In the genomic region with DNA sequence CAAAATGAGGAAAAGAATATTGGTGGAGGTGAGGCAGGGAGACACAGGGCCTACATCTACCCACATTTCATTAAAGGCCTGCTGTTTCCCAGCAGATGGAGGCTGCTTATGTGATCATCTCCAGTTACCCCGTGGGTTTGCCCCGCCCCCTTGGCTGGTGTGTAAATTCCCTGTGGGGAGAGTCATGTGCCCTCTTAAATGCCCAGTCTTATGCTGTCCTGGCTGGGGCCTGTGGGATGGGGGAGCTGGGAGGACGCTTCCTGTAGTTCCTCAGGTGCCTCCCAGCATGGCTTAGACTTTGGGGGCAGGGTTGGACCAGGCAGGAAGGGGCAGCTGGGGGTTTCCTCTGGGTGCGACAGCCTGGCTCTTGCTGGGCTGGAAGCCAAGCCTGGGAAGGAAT, we compare ENCODE assay signal across 9 cellular contexts. TPM values are rescaled to one million over a fixed set of nuclear protein-coding genes. Genes with fewer than 3 reads are reported as not detected.
DNase-seq lines count a peak whose midpoint lies in the region; FAIRE-seq and TF ChIP-seq lines count a peak whose summit lies in the region.
"Had no signal": no experiment of that assay in that cellular context is flagged by ENCODE, and none has a peak within 500 bp of the region (broad histone marks: within the 10 kb centered on the region; RNA-seq: fewer than 3 reads in every experiment).

No MANE protein-coding gene starts in this region.

- H2AFZ ChIP-seq in astrocyte (ENCODE audit: low read depth, low read length), result peak overlapping the region; percentile 69

- TF ChIP-seq EP300 in tibial nerve (IDR thresholded peaks at IDR 0.05), result peak in 1 of 2 donors; percentile 54

- H3K9me3 ChIP-seq in astrocyte (ENCODE audit: insufficient read depth, low read depth, low read length) (peaks cover 3% of the 10 kb centered on the region), tibial nerve (peaks cover 0 to 11% (median 0%) of the 10 kb centered on the region in 4 donors), testis (no peaks in the 10 kb centered on the region)

- peak; percentile 92 for DNase-seq in EH (ENCODE audit: low read depth)
- DNase-seq in NB4 (ENCODE audit: low read depth), result peak; percentile 79
- DNase-seq in astrocyte (ENCODE audit: low read depth), result peak; percentile 91
- peak; percentile 92 for DNase-seq in kidney glomerular epithelial cell (lab: John Stamatoyannopoulos, UW)
- DNase-seq in tibial nerve (ENCODE audit: low spot score in 2 of 2), result peak; percentile 24 to 44
- DNase-seq in midbrain (lab: John Stamatoyannopoulos, UW), result no peak
- DNase-seq in SHP77 treated with DMSO at 0.1 percent for 48 hours (lab: John Stamatoyannopoulos, UW), result no peak
- no peak for DNase-seq in testis

- H3K27ac ChIP-seq in astrocyte (ENCODE audit: low read depth, low read length), result peak overlapping the region; percentile 58
- H3K27ac ChIP-seq in tibial nerve, result peak overlapping the region in 3 of 4 donors; percentile 12 to 74 (median 70)
- H3K27ac ChIP-seq in testis, result no peak overlapping the region

- FAIRE-seq in astrocyte (lab: Jason Lieb, UNC), result no peak

- H3K27ac Mint-ChIP-seq in astrocyte (ENCODE audit: unreplicated experiment), result peak overlapping the region; percentile 91
- H3K27ac Mint-ChIP-seq: IgD-negative memory B cell had no signal

- TF ChIP-seq POLR2A in NB4 (IDR thresholded peaks at IDR 0.05; ENCODE audit: extremely low read depth, insufficient read length), result no peak
- TF ChIP-seq POLR2A in tibial nerve (IDR thresholded peaks at IDR 0.05), result no peak
- no peak for TF ChIP-seq POLR2A in testis (IDR thresholded peaks at IDR 0.05)

- H3K4me1 ChIP-seq in astrocyte (ENCODE audit: insufficient read depth, low read length) (peaks cover 42% of the 10 kb centered on the region), tibial nerve (peaks cover 0 to 10% (median 4%) of the 10 kb centered on the region in 4 donors), testis (no peaks in the 10 kb centered on the region)

- H3K9me3 Mint-ChIP-seq in astrocyte (ENCODE audit: unreplicated experiment), result peaks cover 4% of the 10 kb centered on the region

- H3K27me3 ChIP-seq in astrocyte (ENCODE audit: insufficient read depth, low read length), result no peaks in the 10 kb centered on the region
- H3K27me3 ChIP-seq in tibial nerve, result peaks cover 0 to 2% of the 10 kb centered on the region in 2 donors
- no peaks in the 10 kb centered on the region for H3K27me3 ChIP-seq in testis

- H3K4me3 ChIP-seq in NB4 (ENCODE audit: low read depth, low read length) (no peak overlapping the region), astrocyte (ENCODE audit: insufficient read depth, low read depth, low read length) (no peak overlapping the region), tibial nerve (no peak overlapping the region), testis (no peak overlapping the region)

- H3K36me3 Mint-ChIP-seq in astrocyte (ENCODE audit: low read depth, unreplicated experiment), result no peaks in the 10 kb centered on the region

- peaks cover 2% of the 10 kb centered on the region for H3K27me3 Mint-ChIP-seq in astrocyte (ENCODE audit: low read depth, unreplicated experiment)

- no peaks in the 10 kb centered on the region for H3K79me2 ChIP-seq in astrocyte (ENCODE audit: insufficient read depth, low read length)

- no peak overlapping the region for H3K4me3 Mint-ChIP-seq in astrocyte (ENCODE audit: unreplicated experiment)

- peak overlapping the region; percentile 37 for H3K9ac ChIP-seq in astrocyte (ENCODE audit: low read length)

- peaks cover 34% of the 10 kb centered on the region for H3K4me1 Mint-ChIP-seq in astrocyte (ENCODE audit: low read depth, unreplicated experiment)

- no peaks in the 10 kb centered on the region for H4K20me1 ChIP-seq in astrocyte (ENCODE audit: insufficient read depth, low read length)

- H3K36me3 ChIP-seq in astrocyte (ENCODE audit: insufficient read depth, low read length) (no peaks in the 10 kb centered on the region), tibial nerve (no peaks in the 10 kb centered on the region), testis (ENCODE audit: low read depth, missing control alignments) (no peaks in the 10 kb centered on the region)

- intact Hi-C loops in testis (cut with DNase I; ENCODE audit: low total_unique reads), result no loop called here

- TF ChIP-seq CTCF in NB4 (IDR thresholded peaks at IDR 0.05; ENCODE audit: low read depth, low read length) (no peak), astrocyte (IDR thresholded peaks at IDR 0.05; ENCODE audit: insufficient read depth, low read depth, low read length) (no peak), tibial nerve (IDR thresholded peaks at IDR 0.05) (no peak), testis (IDR thresholded peaks at IDR 0.05) (no peak)

- peak overlapping the region; percentile 31 for H3K4me2 ChIP-seq in astrocyte (ENCODE audit: low read length)

- 12 to 14% methylated on average over 4 of the region's 4 CpGs for WGBS in tibial nerve, 2 donors
- 54 to 57% methylated on average over 4 of the region's 4 CpGs for WGBS in testis, 2 donors

RNA-seq across cellular contexts. Expression of gene CITED4, which starts 15.5 kb away (rescaled TPM):
- total RNA-seq in astrocyte, result 4.8 and 7.1 TPM in 2 replicates
- 10 to 100 TPM in 3 of 4 donors, 1 to 10 TPM in 1; 6.0 to 20.3 (median 13.4) TPM for total RNA-seq in tibial nerve
- 100 to 1,000 TPM in 1 of 2 donors, 10 to 100 TPM in 1; 79.0 to 124 TPM for total RNA-seq in testis
- 20.1 TPM for polyA plus RNA-seq in testis (ENCODE audit: insufficient read depth, low read depth, low replicate concordance)

Comparison
In these comparisons a context has a peak if more than half of its experiments do, and no peak if none do; other contexts are left out.
1. DNase-seq: peak in EH (single experiment), NB4 (single experiment), astrocyte (single experiment), kidney glomerular epithelial cell (single experiment) and tibial nerve (2 of 2); none in midbrain (single experiment), SHP77 treated with DMSO at 0.1 percent for 48 hours (single experiment) and testis (single experiment).
2. H3K27ac ChIP-seq: peak in astrocyte (single experiment) and tibial nerve (3 of 4); none in testis (0 of 2).